19 cellular contexts compared by ENCODE assay signal in genomic region chr10:21737061-21737460, GRCh38.
DNase-seq lines count a peak whose midpoint lies in the region; ATAC-seq and TF ChIP-seq lines count a peak whose summit lies in the region.
"Had no signal": no experiment of that assay in that cellular context is flagged by ENCODE, and none has a peak within 500 bp of the region (broad histone marks: within the 10 kb centered on the region; RNA-seq: fewer than 3 reads in every experiment).

No MANE protein-coding gene starts in this region.

- peaks cover 9% of the 10 kb centered on the region for H3K79me1 ChIP-seq in mesendoderm (ENCODE audit: low read length)

- WGBS in mesendoderm (ENCODE audit: extremely low coverage, insufficient coverage, low lambda C conversion rate) = no CpG with 5 or more reads among the region's 5 CpGs

- peaks cover 9% of the 10 kb centered on the region; the same call in 1 of the 2 replicates for H3K79me2 ChIP-seq in HCT116 (ENCODE audit: insufficient read depth, low read length)
- H3K79me2 ChIP-seq in mesendoderm (ENCODE audit: control insufficient read depth, insufficient read depth, low read length) = no peaks in the 10 kb centered on the region

- no peak overlapping the region for H4K8ac ChIP-seq in mesendoderm (ENCODE audit: low read depth, low read length)

- H3K4me3 ChIP-seq in CD4-positive, alpha-beta memory T cell (ENCODE audit: low read length in 2 of 2) = no peak overlapping the region
- H3K4me3 ChIP-seq in HCT116 (replicated peaks in 1 of 2; ENCODE audit: low read depth in 1 of 2, low read length in 2 of 2) (no peak overlapping the region), mesendoderm (ENCODE audit: low read length) (no peak overlapping the region), HAP-1 (no peak overlapping the region)
- H3K4me3 ChIP-seq: GM23338, lower lobe of right lung, testis had no signal

- peaks cover 17% of the 10 kb centered on the region for H3K36me3 ChIP-seq in CD4-positive, alpha-beta memory T cell (ENCODE audit: insufficient read depth, low read length)
- H3K36me3 ChIP-seq in HCT116 (ENCODE audit: control insufficient read depth in 1 of 2, insufficient read depth in 2 of 2, low read length in 2 of 2) (peaks cover 15 to 39% of the 10 kb centered on the region in 2 experiments; a peak in 3 of 4 replicates), mesendoderm (ENCODE audit: control insufficient read depth, insufficient read depth, low read length) (peaks cover 5% of the 10 kb centered on the region), HAP-1 (replicated peaks) (peaks cover 52% of the 10 kb centered on the region)

- no peak overlapping the region for H4K5ac ChIP-seq in mesendoderm (ENCODE audit: low read length)

- no peak overlapping the region for H3K9ac ChIP-seq in HCT116 (ENCODE audit: low read length)
- no peak overlapping the region for H3K9ac ChIP-seq in mesendoderm (ENCODE audit: low read length)

- H3K18ac ChIP-seq in mesendoderm (ENCODE audit: low read length) = no peak overlapping the region

- H4K20me1 ChIP-seq in HCT116 (ENCODE audit: insufficient read depth) = no peaks in the 10 kb centered on the region; the same call in 1 of the 2 replicates

- H3K4me2 ChIP-seq in HCT116 (ENCODE audit: low read length) (no peak overlapping the region), mesendoderm (ENCODE audit: low read length) (no peak overlapping the region)
- H3K4me2 ChIP-seq: GM23338 had no signal

- H3K4me3 Mint-ChIP-seq in CD4-positive, alpha-beta memory T cell = peak overlapping the region in 5 of 8 donors; percentile 0 to 45 (median 11)
- no peak overlapping the region for H3K4me3 Mint-ChIP-seq in immature natural killer cell
- H3K4me3 Mint-ChIP-seq: B cell, GM23338 had no signal

- TF ChIP-seq RAD21 in HCT116 (IDR thresholded peaks at IDR 0.05; ENCODE audit: low read depth) = no peak

- H2BK15ac ChIP-seq in mesendoderm (replicated peaks; ENCODE audit: low read depth) = no peak overlapping the region

- CTCF ChIA-PET in CD4-positive, alpha-beta memory T cell (lab: Charles Lee; ENCODE audit: partially characterized antibody) = no interaction called here
- CTCF ChIA-PET in HCT116 (lab: Charles Lee) = no interaction called here

- POLR2A ChIA-PET in CD4-positive, alpha-beta memory T cell (lab: Charles Lee; ENCODE audit: partially characterized antibody) = no interaction called here
- POLR2A ChIA-PET in HCT116 (lab: Charles Lee) = no interaction called here

- intact Hi-C loops in CD4-positive, alpha-beta memory T cell (cut with micrococcal nuclease) = no loop called here
- intact Hi-C loops in HCT116 (cut with micrococcal nuclease) = no loop called here

- no peaks in the 10 kb centered on the region for H3K27me3 ChIP-seq in CD4-positive, alpha-beta memory T cell (ENCODE audit: insufficient read depth, low read length)
- H3K27me3 ChIP-seq in HCT116 (ENCODE audit: insufficient read depth, low read length) = no peaks in the 10 kb centered on the region
- no peaks in the 10 kb centered on the region for H3K27me3 ChIP-seq in mesendoderm (ENCODE audit: insufficient read depth, low read length, poor library complexity)
- no peaks in the 10 kb centered on the region for H3K27me3 ChIP-seq in HAP-1 (ENCODE audit: low read depth)
- H3K27me3 ChIP-seq: testis had no signal

- no peak for TF ChIP-seq POLR2A in HCT116 (IDR thresholded peaks at IDR 0.05; ENCODE audit: borderline replicate concordance, extremely low read depth, insufficient read depth, insufficient read length)

- no peak overlapping the region for H2AK5ac ChIP-seq in mesendoderm (ENCODE audit: low read length)

- no peak overlapping the region for H3K4ac ChIP-seq in mesendoderm (ENCODE audit: low read depth, low read length)

- H3K36me3 Mint-ChIP-seq in CD4-positive, alpha-beta memory T cell = peaks cover 30 to 62% of the 10 kb centered on the region in 2 donors
- peaks cover 8 to 37% (median 20%) of the 10 kb centered on the region in 3 donors for H3K36me3 Mint-ChIP-seq in immature natural killer cell

- in situ Hi-C loops in HAP-1 (cut with MboI; ENCODE audit: low sequenced_read_pairs) = loop anchor here (10.0 kb wide), 1 partner anchor 462 kb away; no protein-coding TSS in a partner anchor

- ATAC-seq in HCT116 (peak; percentile 35), HG02870 (IDR thresholded peaks at IDR 0.05; ENCODE audit: unreplicated experiment) (no peak)
- ATAC-seq: HepG2, lower lobe of right lung, right cardiac atrium had no signal

- peaks cover 57% of the 10 kb centered on the region for H3K4me1 ChIP-seq in CD4-positive, alpha-beta memory T cell (ENCODE audit: insufficient read depth, low read length)
- H3K4me1 ChIP-seq in HCT116 (ENCODE audit: control insufficient read depth in 1 of 2, insufficient read depth in 2 of 2, low read length in 2 of 2) = peaks cover 5 to 19% of the 10 kb centered on the region in 2 experiments
- no peaks in the 10 kb centered on the region for H3K4me1 ChIP-seq in mesendoderm (ENCODE audit: control insufficient read depth, low read depth, low read length)
- H3K4me1 ChIP-seq in HAP-1 = peaks cover 3% of the 10 kb centered on the region; the same call in 1 of the 2 replicates
- H3K4me1 ChIP-seq: lower lobe of right lung, testis had no signal

- H3K27ac Mint-ChIP-seq in CD4-positive, alpha-beta memory T cell = peak overlapping the region; percentile 69 to 92 (median 86)
- H3K27ac Mint-ChIP-seq in immature natural killer cell = peak overlapping the region; percentile 1 to 78 (median 22)
- H3K27ac Mint-ChIP-seq: B cell, GM23338 had no signal

- H3K9me3 Mint-ChIP-seq in CD4-positive, alpha-beta memory T cell = no peaks in the 10 kb centered on the region
- no peaks in the 10 kb centered on the region for H3K9me3 Mint-ChIP-seq in immature natural killer cell
- H3K9me3 Mint-ChIP-seq: GM23338 had no signal

- H3K27me3 Mint-ChIP-seq in CD4-positive, alpha-beta memory T cell = no peaks in the 10 kb centered on the region
- H3K27me3 Mint-ChIP-seq in immature natural killer cell (ENCODE audit: low read depth in 3 of 3) = peaks cover 0 to 5% (median 1%) of the 10 kb centered on the region in 3 donors
- H3K27me3 Mint-ChIP-seq: B cell had no signal

- no peak overlapping the region for H2BK5ac ChIP-seq in mesendoderm (ENCODE audit: low read length)

- H3K56ac ChIP-seq in mesendoderm (ENCODE audit: low read length) = no peak overlapping the region

- H3K4me1 Mint-ChIP-seq in CD4-positive, alpha-beta memory T cell = peaks cover 43 to 68% (median 54%) of the 10 kb centered on the region in 4 donors
- peaks cover 25 to 44% of the 10 kb centered on the region in 2 donors for H3K4me1 Mint-ChIP-seq in immature natural killer cell

- RAD21 ChIA-PET in HCT116 (lab: Charles Lee; ENCODE audit: low non-redundant PET in 1 of 2, low total read pairs in 2 of 2, uncharacterized antibody in 2 of 2, unreplicated experiment in 2 of 2) = no interaction called here

- H3K27ac ChIP-seq in CD4-positive, alpha-beta memory T cell (ENCODE audit: low read depth, low read length) = no peak overlapping the region
- H3K27ac ChIP-seq in HCT116 (ENCODE audit: low read depth, low read length) (no peak overlapping the region), mesendoderm (ENCODE audit: low read depth, low read length) (no peak overlapping the region)
- H3K27ac ChIP-seq: lower lobe of right lung, testis had no signal

- H2BK120ac ChIP-seq in mesendoderm (ENCODE audit: low read depth, low read length) = no peak overlapping the region

- no peaks in the 10 kb centered on the region for H3K9me3 ChIP-seq in CD4-positive, alpha-beta memory T cell (ENCODE audit: control insufficient read depth in 1 of 2, low read length in 2 of 2)
- H3K9me3 ChIP-seq in HCT116 (ENCODE audit: control insufficient read depth in 1 of 2, insufficient read depth in 1 of 2, low read depth in 1 of 2, low read length in 2 of 2) = no peaks in the 10 kb centered on the region
- no peaks in the 10 kb centered on the region for H3K9me3 ChIP-seq in HAP-1
- H3K9me3 ChIP-seq: lower lobe of right lung, testis had no signal

- DNase-seq in CD4-positive, alpha-beta memory T cell = peak in 1 of 5 donors; percentile 7
- DNase-seq in HCT116 (ENCODE audit: low read depth, low spot score) (no peak), UCSD-AML1 (lab: John Stamatoyannopoulos, UW; ENCODE audit: unreplicated experiment) (peak; percentile 47), immature natural killer cell (no peak), kidney glomerular epithelial cell (lab: John Stamatoyannopoulos, UW) (no peak), mesendoderm (no peak), HAP-1 (ENCODE audit: low spot score in 2 of 2) (no peak)
- DNase-seq: activated T-cell treated with anti-CD3 and anti-CD28 coated beads, Interleukin-2, amount 50 U/mL, for 48 hours; erythroblast; lower lobe of right lung; NCI-H1105 treated with DMSO at 0.1 percent for 48 hours; NCI-H2171 treated with DMSO at 0.1 percent for 48 hours; right cardiac atrium; stimulated activated CD4-positive, alpha-beta T cell treated with anti-CD3 and anti-CD28 coated beads, Interleukin-1b, Interleukin-23, amount 100 ng/mL, for 48 hours; testis had no signal

- no peak for TF ChIP-seq CTCF in HCT116 (IDR thresholded peaks at IDR 0.05 in 2 of 3, conservative IDR thresholded peaks at IDR 0.05 in 1 of 3; ENCODE audit: borderline replicate concordance in 1 of 3, insufficient read depth in 1 of 3, low read depth in 2 of 3, low read length in 2 of 3)

- H3K9me2 ChIP-seq in HCT116 (ENCODE audit: insufficient read depth) = no peaks in the 10 kb centered on the region

- H3K23ac ChIP-seq in mesendoderm (ENCODE audit: low read length) = no peak overlapping the region

- H2AFZ ChIP-seq in HCT116 (ENCODE audit: low read depth, low read length, poor library complexity, severe bottlenecking) = no peak overlapping the region
- H2AFZ ChIP-seq: GM23338 had no signal

- BruUV-seq in HCT116 (replicated peaks; lab: Mats Ljungman, UMichigan) = no TSS peak

TF ChIP-seq in HCT116, 20 proteins besides CTCF, POLR2A, EP300 and RAD21 (continues in another document):
- TF ChIP-seq EGR1 (IDR thresholded peaks at IDR 0.05; ENCODE audit: low read depth) = no peak
- no peak for TF ChIP-seq EZH2phosphoT487 (IDR thresholded peaks at IDR 0.05; ENCODE audit: borderline replicate concordance)
- no peak for TF ChIP-seq JUND (IDR thresholded peaks at IDR 0.05)
- no peak for TF ChIP-seq CBX3 (IDR thresholded peaks at IDR 0.05; ENCODE audit: low read depth)
- TF ChIP-seq ZFX (IDR thresholded peaks at IDR 0.05) = no peak
- no peak for TF ChIP-seq CEBPB (IDR thresholded peaks at IDR 0.05; ENCODE audit: low read depth)
- no peak for TF ChIP-seq POLR2AphosphoS5 (IDR thresholded peaks at IDR 0.05; ENCODE audit: low read depth, low read length)
- TF ChIP-seq SRF (IDR thresholded peaks at IDR 0.05; ENCODE audit: low read depth) = no peak
- no peak for TF ChIP-seq YY1 (IDR thresholded peaks at IDR 0.05; ENCODE audit: extremely low read depth, insufficient replicate concordance, low read depth, low read length)
- no peak for TF ChIP-seq SIN3A (IDR thresholded peaks at IDR 0.05; ENCODE audit: low read depth)
- TF ChIP-seq SP1 (IDR thresholded peaks at IDR 0.05; ENCODE audit: low read depth) = no peak
- TF ChIP-seq MAX (IDR thresholded peaks at IDR 0.05) = no peak

Comparison
In these comparisons a context has a peak if more than half of its experiments do, and no peak if none do; other contexts are left out.
1. H3K4me3 Mint-ChIP-seq: peak in CD4-positive, alpha-beta memory T cell (5 of 8); none in immature natural killer cell (0 of 5).